13 cellular contexts compared by ENCODE assay signal in genomic region chr19:48656840-48657474, GRCh38. TPM values are rescaled to one million over a fixed set of nuclear protein-coding genes. Genes with fewer than 3 reads are reported as not detected.
A peak's percentile ranks its signal among the peaks of the same experiment; 100 is the strongest.
DNase-seq lines count a peak whose midpoint lies in the region; ATAC-seq, FAIRE-seq and TF ChIP-seq lines count a peak whose summit lies in the region.
"Had no signal": no experiment of that assay in that cellular context is flagged by ENCODE, and none has a peak within 500 bp of the region (broad histone marks: within the 10 kb centered on the region; RNA-seq: fewer than 3 reads in every experiment).

No MANE protein-coding gene starts in this region.

- no TSS peak for BruUV-seq in MCF 10A (replicated peaks; lab: Mats Ljungman, UMichigan)

- FAIRE-seq in astrocyte (lab: Jason Lieb, UNC), result peak; percentile 85

- no peaks in the 10 kb centered on the region for H3K79me2 ChIP-seq in astrocyte (ENCODE audit: insufficient read depth, low read length)

- no peaks in the 10 kb centered on the region for H3K36me3 Mint-ChIP-seq in MCF 10A (ENCODE audit: insufficient read depth, unreplicated experiment)
- peaks cover 2% of the 10 kb centered on the region for H3K36me3 Mint-ChIP-seq in astrocyte (ENCODE audit: low read depth, unreplicated experiment)
- H3K36me3 Mint-ChIP-seq in type B pancreatic cell, result no peaks in the 10 kb centered on the region

- H3K9ac ChIP-seq in astrocyte (ENCODE audit: low read length), result peak overlapping the region; percentile 43

- no peak for TF ChIP-seq CTCF in MCF 10A (IDR thresholded peaks at IDR 0.05; ENCODE audit: unreplicated experiment)
- no peak for TF ChIP-seq CTCF in breast epithelium (IDR thresholded peaks at IDR 0.05)
- no peak for TF ChIP-seq CTCF in astrocyte (IDR thresholded peaks at IDR 0.05; ENCODE audit: insufficient read depth, low read depth, low read length)
- TF ChIP-seq CTCF in type B pancreatic cell (conservative IDR thresholded peaks at IDR 0.05), result no peak
- TF ChIP-seq CTCF in psoas muscle (IDR thresholded peaks at IDR 0.05), result no peak

- CTCF ChIA-PET in MCF 10A (lab: Yijun Ruan, JAX), result interaction anchor here (0.6 to 1.8 kb wide), 4 partner anchors 11 to 284 kb away, joined by 3 to 4 read pairs (median 4); partner anchors contain the start of gene CA11

- H3K9me3 Mint-ChIP-seq in MCF 10A (ENCODE audit: unreplicated experiment) (no peaks in the 10 kb centered on the region), astrocyte (ENCODE audit: unreplicated experiment) (no peaks in the 10 kb centered on the region), type B pancreatic cell (no peaks in the 10 kb centered on the region)

- DNase-seq in MCF 10A (ENCODE audit: unreplicated experiment), result peak; percentile 81
- no peak for DNase-seq in breast epithelium (ENCODE audit: low spot score in 2 of 2)
- peak; percentile 93 for DNase-seq in astrocyte (ENCODE audit: low read depth)
- peak; percentile 68 for DNase-seq in hepatic stellate cell (ENCODE audit: low spot score)
- no peak for DNase-seq in type B pancreatic cell (ENCODE audit: extremely low spot score, unreplicated experiment)
- no peak for DNase-seq in activated CD4-positive, CD25-positive, alpha-beta regulatory T cell treated with anti-CD3 and anti-CD28 coated beads, Interleukin-2, amount 50 U/mL, for 72 hours
- no peak for DNase-seq in activated gamma-delta T cell (lab: John Stamatoyannopoulos, UW)
- DNase-seq in psoas muscle, result no peak
- DNase-seq: activated CD8-positive, alpha-beta T cell treated with anti-CD3 and anti-CD28 coated beads, Interleukin-2, amount 10 ng/mL, durations not matched to agents 7 days and 5 days; AML-193; NCI-H1436 had no signal

- intact Hi-C loops in MCF 10A (cut with micrococcal nuclease) (no loop called here), breast epithelium (cut with DNase I; ENCODE audit: low total_unique reads) (no loop called here), psoas muscle (cut with DNase I) (no loop called here)

- peak overlapping the region; percentile 70 for H3K4me2 ChIP-seq in astrocyte (ENCODE audit: low read length)

- no peak for TF ChIP-seq POLR2A in breast epithelium (IDR thresholded peaks at IDR 0.05)

- ATAC-seq in psoas muscle, result no peak
- ATAC-seq: activated CD8-positive, alpha-beta T cell treated with anti-CD3 and anti-CD28 coated beads, Interleukin-2, amount 10 ng/mL, durations not matched to agents 7 days and 5 days had no signal

- no peaks in the 10 kb centered on the region for H3K27me3 ChIP-seq in breast epithelium
- H3K27me3 ChIP-seq in astrocyte (ENCODE audit: insufficient read depth, low read length), result no peaks in the 10 kb centered on the region
- no peaks in the 10 kb centered on the region for H3K27me3 ChIP-seq in psoas muscle (ENCODE audit: insufficient read depth in 3 of 3, low read length in 2 of 3)
- H3K27me3 ChIP-seq: cardiac muscle cell had no signal

- H3K9me3 ChIP-seq in breast epithelium (no peaks in the 10 kb centered on the region), astrocyte (ENCODE audit: insufficient read depth, low read depth, low read length) (no peaks in the 10 kb centered on the region), psoas muscle (no peaks in the 10 kb centered on the region)
- H3K9me3 ChIP-seq: neutrophil had no signal

- POLR2A ChIA-PET in MCF 10A (lab: Yijun Ruan, JAX), result interaction anchor here (0.6 to 1.6 kb wide), 7 partner anchors 8 to 215 kb away, joined by 3 to 6 read pairs (median 3); partner anchors contain the start of genes CA11, DBP, RPL18 and SPHK2

- H2AFZ ChIP-seq in astrocyte (ENCODE audit: low read depth, low read length), result no peak overlapping the region

- H3K4me1 Mint-ChIP-seq in MCF 10A (ENCODE audit: insufficient read depth, unreplicated experiment) (peaks cover 23% of the 10 kb centered on the region), astrocyte (ENCODE audit: low read depth, unreplicated experiment) (peaks cover 6% of the 10 kb centered on the region), type B pancreatic cell (ENCODE audit: unreplicated experiment) (peaks cover 22% of the 10 kb centered on the region)

- H3K36me3 ChIP-seq in breast epithelium (no peaks in the 10 kb centered on the region), astrocyte (ENCODE audit: insufficient read depth, low read length) (no peaks in the 10 kb centered on the region), psoas muscle (ENCODE audit: insufficient read depth in 1 of 2, low read depth in 1 of 2) (no peaks in the 10 kb centered on the region)
- H3K36me3 ChIP-seq: cardiac muscle cell, neutrophil had no signal

- H4K20me1 ChIP-seq in astrocyte (ENCODE audit: insufficient read depth, low read length), result no peaks in the 10 kb centered on the region

- WGBS in psoas muscle, 3 donors, result 48 to 55% (median 50%) methylated on average over 16 of the region's 16 CpGs

- no peak overlapping the region for H3K4me3 ChIP-seq in breast epithelium
- H3K4me3 ChIP-seq in astrocyte (ENCODE audit: insufficient read depth, low read depth, low read length), result no peak overlapping the region
- H3K4me3 ChIP-seq in psoas muscle, result no peak overlapping the region
- H3K4me3 ChIP-seq: cardiac muscle cell had no signal

- H3K4me1 ChIP-seq in breast epithelium, result no peaks in the 10 kb centered on the region
- H3K4me1 ChIP-seq in astrocyte (ENCODE audit: insufficient read depth, low read length), result peaks cover 16% of the 10 kb centered on the region
- H3K4me1 ChIP-seq in psoas muscle, result no peaks in the 10 kb centered on the region

- H3K27ac ChIP-seq in breast epithelium, result no peak overlapping the region
- peak overlapping the region; percentile 66 for H3K27ac ChIP-seq in astrocyte (ENCODE audit: low read depth, low read length)
- H3K27ac ChIP-seq in psoas muscle, result no peak overlapping the region
- H3K27ac ChIP-seq: cardiac muscle cell, neutrophil had no signal

- H3K27me3 Mint-ChIP-seq in MCF 10A (ENCODE audit: insufficient read depth, unreplicated experiment) (no peaks in the 10 kb centered on the region), astrocyte (ENCODE audit: low read depth, unreplicated experiment) (peaks cover 3% of the 10 kb centered on the region), type B pancreatic cell (no peaks in the 10 kb centered on the region)

- H3K27ac Mint-ChIP-seq in MCF 10A (ENCODE audit: low read depth, unreplicated experiment), result peak overlapping the region; percentile 77
- no peak overlapping the region for H3K27ac Mint-ChIP-seq in astrocyte (ENCODE audit: unreplicated experiment)
- H3K27ac Mint-ChIP-seq in type B pancreatic cell, result peak overlapping the region; percentile 36
- H3K27ac Mint-ChIP-seq: activated CD8-positive, alpha-beta T cell treated with anti-CD3 and anti-CD28 coated beads, Interleukin-2, amount 10 ng/mL, durations not matched to agents 7 days and 5 days had no signal

- H3K4me3 Mint-ChIP-seq in MCF 10A (ENCODE audit: unreplicated experiment), result no peak overlapping the region
- no peak overlapping the region for H3K4me3 Mint-ChIP-seq in astrocyte (ENCODE audit: unreplicated experiment)
- H3K4me3 Mint-ChIP-seq in type B pancreatic cell, result no peak overlapping the region
- H3K4me3 Mint-ChIP-seq: activated CD8-positive, alpha-beta T cell treated with anti-CD3 and anti-CD28 coated beads, Interleukin-2, amount 10 ng/mL, durations not matched to agents 7 days and 5 days had no signal

RNA-seq across cellular contexts. Expression of gene CA11, which starts 11.0 kb away (rescaled TPM):
- total RNA-seq in MCF 10A (2022) (2.6 and 2.9 TPM in 2 replicates), breast epithelium (10 to 100 TPM in 1 of 3 donors, 1 to 10 TPM in 2; 2.2 to 14.2 (median 9.8) TPM), astrocyte (9.5 and 9.8 TPM in 2 replicates), type B pancreatic cell (ENCODE audit: low replicate concordance) (13.8 and 43.3 TPM in 2 replicates), psoas muscle (1 to 10 TPM; 4.1 to 8.8 (median 6.4) TPM)
- polyA plus RNA-seq in psoas muscle, result 10 to 100 TPM in 1 of 3 donors, 1 to 10 TPM in 2; 2.3 to 10.6 (median 9.2) TPM

RNA-seq across cellular contexts. Expression of gene NTN5, which starts 15.9 kb away (rescaled TPM):
- total RNA-seq in MCF 10A (2022) (0.17 TPM in 1 of 2 replicates, not detected in the other), breast epithelium (1 to 10 TPM in 2 of 3 donors, under 1 TPM in 1; 0.64 to 2.9 (median 2.6) TPM), astrocyte (0.11 and 0.41 TPM in 2 replicates), type B pancreatic cell (ENCODE audit: low replicate concordance) (0.86 and 1.2 TPM in 2 replicates), psoas muscle (under 1 TPM in 1 of 4 donors, not detected in 3; 0.21 TPM)
- under 1 TPM in 1 of 3 donors, not detected in 2; 0.04 TPM for polyA plus RNA-seq in psoas muscle
- polyA plus RNA-seq: cardiac muscle cell had no signal

RNA-seq across cellular contexts. Expression of gene DBP, which starts 19.8 kb away (rescaled TPM):
- total RNA-seq in MCF 10A (2022), result 0.25 and 0.56 TPM in 2 replicates
- 10 to 100 TPM in 1 of 3 donors, 1 to 10 TPM in 2; 3.9 to 10.8 (median 5.0) TPM for total RNA-seq in breast epithelium
- total RNA-seq in astrocyte, result 1.2 and 1.5 TPM in 2 replicates
- 24.5 and 31.5 TPM in 2 replicates for total RNA-seq in type B pancreatic cell (ENCODE audit: low replicate concordance)
- total RNA-seq in psoas muscle, result 10 to 100 TPM in 1 of 4 donors, 1 to 10 TPM in 3; 3.6 to 14.5 (median 6.5) TPM
- 1 to 10 TPM; 2.8 to 7.0 (median 3.2) TPM for polyA plus RNA-seq in psoas muscle

RNA-seq across cellular contexts. Expression of gene SPHK2, which starts 37.7 kb away (rescaled TPM):
- total RNA-seq in MCF 10A (2022), result 16.3 and 18.2 TPM in 2 replicates
- total RNA-seq in breast epithelium, result 10 to 100 TPM in 2 of 3 donors, 1 to 10 TPM in 1; 7.4 to 10.8 (median 10.5) TPM
- total RNA-seq in astrocyte, result 25.4 and 29.4 TPM in 2 replicates
- total RNA-seq in type B pancreatic cell (ENCODE audit: low replicate concordance), result 44.0 and 47.1 TPM in 2 replicates
- total RNA-seq in psoas muscle, result 10 to 100 TPM in 2 of 4 donors, 1 to 10 TPM in 2; 4.1 to 12.8 (median 8.8) TPM
- 1 to 10 TPM; 3.3 to 7.4 (median 4.8) TPM for polyA plus RNA-seq in psoas muscle

RNA-seq across cellular contexts. Expression of gene RPL18, which starts 38.0 kb away (rescaled TPM):
- total RNA-seq in MCF 10A (2022), result 1,536 and 1,736 TPM in 2 replicates
- total RNA-seq in breast epithelium, result 1,000 to 10,000 TPM; 1,880 to 2,937 (median 2,507) TPM
- 1,046 and 1,102 TPM in 2 replicates for total RNA-seq in astrocyte
- 1,623 and 1,815 TPM in 2 replicates for total RNA-seq in type B pancreatic cell (ENCODE audit: low replicate concordance)
- 100 to 1,000 TPM; 506 to 730 (median 645) TPM for total RNA-seq in psoas muscle
- 1,000 to 10,000 TPM; 1,096 to 1,745 (median 1,373) TPM for polyA plus RNA-seq in psoas muscle

Comparison
In these comparisons a context has a peak if more than half of its experiments do, and no peak if none do; other contexts are left out.
1. DNase-seq: peak in MCF 10A (single experiment), astrocyte (single experiment) and hepatic stellate cell (single experiment); none in breast epithelium (0 of 2), type B pancreatic cell (single experiment), activated CD4-positive, CD25-positive, alpha-beta regulatory T cell treated with anti-CD3 and anti-CD28 coated beads, Interleukin-2, amount 50 U/mL, for 72 hours (single experiment), activated gamma-delta T cell (single experiment) and psoas muscle (0 of 2).